In the genomic region with DNA sequence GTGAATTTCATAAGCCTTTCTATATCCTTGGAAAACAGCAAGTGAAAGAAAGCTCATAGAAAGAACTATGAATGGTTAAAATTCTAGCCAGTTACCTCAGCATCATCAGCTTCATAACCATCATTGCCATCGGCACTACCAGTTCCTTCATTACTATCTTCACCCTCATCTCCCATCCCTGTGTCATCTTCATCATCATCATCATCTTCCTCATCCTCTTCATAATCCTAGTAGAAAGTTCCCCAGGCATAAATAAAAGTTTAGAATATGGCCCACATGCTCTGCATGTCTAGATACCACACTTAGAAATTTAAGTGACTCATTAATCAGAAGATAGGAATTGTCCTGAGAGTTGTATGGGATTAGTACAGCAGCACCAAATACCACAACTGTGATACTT, we compare ENCODE assay signal across 20 cellular contexts. TPM values are rescaled to one million over a fixed set of nuclear protein-coding genes. Genes with fewer than 3 reads are reported as not detected.
"Had no signal": no experiment of that assay in that cellular context is flagged by ENCODE, and none has a peak within 500 bp of the region (broad histone marks: within the 10 kb centered on the region; RNA-seq: fewer than 3 reads in every experiment).

No MANE protein-coding gene starts in this region.

- H3K9me3 ChIP-seq: pancreas, suprapubic skin, transverse colon, vagina had no signal

- H3K27ac ChIP-seq: epithelial cell of prostate, hepatocyte, pancreas, suprapubic skin, transverse colon, vagina had no signal

- H3K4me1 Mint-ChIP-seq: brain; stimulated activated naive CD8-positive, alpha-beta T cell treated with anti-CD3 and anti-CD28 coated beads, Interleukin-15, amount 100 ng/mL, for 72 hours had no signal

- H3K4me1 ChIP-seq: pancreas, suprapubic skin, transverse colon, vagina had no signal

- DNase-seq: activated CD4-positive, alpha-beta T cell treated with anti-CD3 and anti-CD28 coated beads for 4 hours; activated naive CD4-positive, alpha-beta T cell; caudate nucleus; left cardiac atrium; mesendoderm; natural killer cell; pancreas; stimulated activated CD4-positive, alpha-beta T cell treated with anti-CD3 and anti-CD28 coated beads, Interleukin-4, amount 100 ng/mL, for 1 hour; stimulated activated naive CD8-positive, alpha-beta T cell treated with anti-CD3 and anti-CD28 coated beads, Interleukin-15, amount 100 ng/mL, for 72 hours; transverse colon had no signal

- H3K9me3 Mint-ChIP-seq: activated T-helper 17 cell treated with anti-CD3 and anti-CD28 coated beads, Interleukin-2, amount 50 U/mL, for 72 hours; brain; natural killer cell; stimulated activated naive CD8-positive, alpha-beta T cell treated with anti-CD3 and anti-CD28 coated beads, Interleukin-15, amount 100 ng/mL, for 72 hours had no signal

- H3K4me3 Mint-ChIP-seq: activated T-helper 17 cell treated with anti-CD3 and anti-CD28 coated beads, Interleukin-2, amount 50 U/mL, for 72 hours; brain; natural killer cell; stimulated activated naive CD8-positive, alpha-beta T cell treated with anti-CD3 and anti-CD28 coated beads, Interleukin-15, amount 100 ng/mL, for 72 hours had no signal

- ATAC-seq: activated T-helper 17 cell treated with anti-CD3 and anti-CD28 coated beads, Interleukin-2, amount 50 U/mL, for 72 hours; left cardiac atrium; pancreas; sciatic nerve had no signal

- FAIRE-seq: islet of Langerhans had no signal

- H3K27me3 Mint-ChIP-seq: activated T-helper 17 cell treated with anti-CD3 and anti-CD28 coated beads, Interleukin-2, amount 50 U/mL, for 72 hours; brain; stimulated activated naive CD8-positive, alpha-beta T cell treated with anti-CD3 and anti-CD28 coated beads, Interleukin-15, amount 100 ng/mL, for 72 hours had no signal

- H3K27ac Mint-ChIP-seq: activated T-helper 17 cell treated with anti-CD3 and anti-CD28 coated beads, Interleukin-2, amount 50 U/mL, for 72 hours; brain; natural killer cell; stimulated activated naive CD8-positive, alpha-beta T cell treated with anti-CD3 and anti-CD28 coated beads, Interleukin-15, amount 100 ng/mL, for 72 hours had no signal

- H3K27me3 ChIP-seq: hepatocyte, pancreas, suprapubic skin, transverse colon, vagina had no signal

- H3K4me3 ChIP-seq: hepatocyte, pancreas, smooth muscle cell, suprapubic skin, transverse colon, vagina had no signal

RNA-seq across cellular contexts. Expression of a gene that starts 29.9 kb away (rescaled TPM):
- total RNA-seq: dermis microvascular lymphatic vessel endothelial cell, natural killer cell, smooth muscle cell had no signal
- polyA plus RNA-seq: smooth muscle cell had no signal
